ENCODE assay signal across 1 cellular context in the genomic region with DNA sequence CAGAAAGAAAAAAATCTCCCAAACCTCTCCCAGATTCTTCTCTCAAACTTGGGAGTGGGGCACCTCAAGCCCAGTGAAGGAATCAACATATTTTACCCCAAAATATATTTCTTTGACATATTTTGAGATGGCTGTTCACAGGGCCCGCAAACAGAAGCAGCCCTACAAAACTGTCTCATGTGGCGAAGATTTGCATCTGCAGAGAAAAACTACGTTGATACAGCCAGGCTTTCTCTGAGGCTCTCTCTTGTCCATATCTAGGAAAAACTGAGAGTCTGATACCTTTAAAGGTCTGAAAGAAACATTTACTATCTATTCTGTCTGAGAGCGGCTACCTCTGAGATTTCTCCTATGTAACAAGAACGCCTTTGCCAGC.
TF ChIP-seq lines count a peak whose summit lies in the region.

No MANE protein-coding gene starts in this region.

TF ChIP-seq in HepG2, 621 proteins besides CTCF, POLR2A, EP300 and RAD21:
- no peak for TF ChIP-seq ZNF317 (CRISPR knock-in tag; IDR thresholded peaks at IDR 0.05)
- no peak for TF ChIP-seq RORA (CRISPR knock-in tag; IDR thresholded peaks at IDR 0.05)
- no peak for TF ChIP-seq ZNF607 (CRISPR knock-in tag; IDR thresholded peaks at IDR 0.05; ENCODE audit: borderline replicate concordance)
- TF ChIP-seq FOXC1 (CRISPR knock-in tag; IDR thresholded peaks at IDR 0.05; ENCODE audit: borderline replicate concordance): no peak
- no peak for TF ChIP-seq XRCC5 (optimal IDR thresholded peaks at IDR 0.05; ENCODE audit: low read length)
- TF ChIP-seq ZNF10 (CRISPR knock-in tag; IDR thresholded peaks at IDR 0.05; ENCODE audit: borderline replicate concordance, low read depth): no peak
- TF ChIP-seq, protein P1, sequence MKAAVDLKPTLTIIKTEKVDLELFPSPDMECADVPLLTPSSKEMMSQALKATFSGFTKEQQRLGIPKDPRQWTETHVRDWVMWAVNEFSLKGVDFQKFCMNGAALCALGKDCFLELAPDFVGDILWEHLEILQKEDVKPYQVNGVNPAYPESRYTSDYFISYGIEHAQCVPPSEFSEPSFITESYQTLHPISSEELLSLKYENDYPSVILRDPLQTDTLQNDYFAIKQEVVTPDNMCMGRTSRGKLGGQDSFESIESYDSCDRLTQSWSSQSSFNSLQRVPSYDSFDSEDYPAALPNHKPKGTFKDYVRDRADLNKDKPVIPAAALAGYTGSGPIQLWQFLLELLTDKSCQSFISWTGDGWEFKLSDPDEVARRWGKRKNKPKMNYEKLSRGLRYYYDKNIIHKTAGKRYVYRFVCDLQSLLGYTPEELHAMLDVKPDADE (CRISPR knock-in tag; IDR thresholded peaks at IDR 0.05): no peak
- TF ChIP-seq DMAP1 (CRISPR knock-in tag; IDR thresholded peaks at IDR 0.05): no peak
